29 cellular contexts compared by ENCODE assay signal in the genomic region with DNA sequence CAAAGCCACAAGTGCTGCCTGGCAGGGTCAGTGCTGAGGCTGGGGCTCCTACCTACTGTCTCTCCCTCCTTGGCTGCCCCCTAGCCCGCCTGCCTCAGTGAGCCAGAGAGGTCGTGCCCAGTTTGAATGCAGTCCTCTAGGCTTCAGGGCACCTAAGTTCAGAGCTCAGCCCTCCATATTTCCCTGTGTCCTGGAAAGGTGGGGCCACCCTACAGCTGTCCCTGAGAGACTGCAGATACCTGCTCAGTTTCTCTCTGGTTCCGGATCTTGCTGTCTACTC.
"Had no signal": no experiment of that assay in that cellular context is flagged by ENCODE, and none has a peak within 500 bp of the region (broad histone marks: within the 10 kb centered on the region; RNA-seq: fewer than 3 reads in every experiment).

No MANE protein-coding gene starts in this region.

- H3K4me3 ChIP-seq: PC-9, SJSA1 had no signal

- H3K9me3 ChIP-seq: SJSA1, SK-N-SH had no signal

- H3K9ac ChIP-seq: SK-N-SH had no signal

- H3K4me2 ChIP-seq: PC-9, SK-N-SH had no signal

- ATAC-seq: activated CD4-positive, alpha-beta T cell treated with anti-CD3 and anti-CD28 coated beads for 36 hours; activated CD4-positive, CD25-positive, alpha-beta regulatory T cell treated with anti-CD3 and anti-CD28 coated beads, Interleukin-2, amount 50 U/mL, for 24 hours; activated CD8-positive, alpha-beta T cell treated with anti-CD3 and anti-CD28 coated beads, Interleukin-2, amount 10 ng/mL, durations not matched to agents 7 days and 5 days; activated naive CD8-positive, alpha-beta T cell treated with anti-CD3 and anti-CD28 coated beads, Interleukin-2, amount 50 U/mL, for 24 hours; activated T-cell treated with anti-CD3 and anti-CD28 coated beads, Interleukin-2, amount 50 U/mL, for 4 hours had no signal

- H3K27me3 ChIP-seq: SJSA1 had no signal

- H2AFZ ChIP-seq: PC-9 had no signal

- FAIRE-seq: RCC 7860, TTC549 had no signal

- DNase-seq: activated CD4-positive, alpha-beta T cell treated with anti-CD3 and anti-CD28 coated beads, Interleukin-2, amount 10 ng/mL, durations not matched to agents 7 days and 5 days; activated CD4-positive, alpha-beta T cell treated with anti-CD3 and anti-CD28 coated beads, Interleukin-2, amount 50 U/mL, for 48 hours; activated CD8-positive, alpha-beta memory T cell treated with anti-CD3 and anti-CD28 coated beads, Interleukin-2, amount 50 U/mL, for 4 hours; activated CD8-positive, alpha-beta T cell treated with anti-CD3 and anti-CD28 coated beads, Interleukin-2, amount 10 ng/mL, durations not matched to agents 7 days and 5 days; activated effector memory CD4-positive, alpha-beta T cell treated with Interleukin-2 at 50 U/mL for 16 hours; activated naive CD4-positive, alpha-beta T cell treated with anti-CD3 and anti-CD28 coated beads, Interleukin-2, amount 10 ng/mL, durations not matched to agents 7 days and 5 days; activated naive CD8-positive, alpha-beta T cell treated with anti-CD3 and anti-CD28 coated beads, Interleukin-2, amount 50 U/mL, for 24 hours; activated T-cell treated with anti-CD3 and anti-CD28 coated beads for 4 hours; activated T-cell treated with anti-CD3 and anti-CD28 coated beads, Interleukin-2, amount 50 U/mL, for 4 hours; anterior cingulate cortex; caudate nucleus; Karpas-422; KBM-7; NCI-H146; NCI-H187; NCI-H2029 treated with DMSO at 0.1 percent for 48 hours; NCI-H2107; NCI-H2171; NCI-H510A; NCI-H526; NCI-H748 treated with DMSO at 0.1 percent for 48 hours; PC-9; SHP77 treated with DMSO at 0.1 percent for 48 hours; SK-N-SH had no signal

- H3K27ac ChIP-seq: PC-9, SJSA1 had no signal

- H3K36me3 ChIP-seq: SJSA1 had no signal
